ENCODE assay signal across 8 cellular contexts in the genomic region with DNA sequence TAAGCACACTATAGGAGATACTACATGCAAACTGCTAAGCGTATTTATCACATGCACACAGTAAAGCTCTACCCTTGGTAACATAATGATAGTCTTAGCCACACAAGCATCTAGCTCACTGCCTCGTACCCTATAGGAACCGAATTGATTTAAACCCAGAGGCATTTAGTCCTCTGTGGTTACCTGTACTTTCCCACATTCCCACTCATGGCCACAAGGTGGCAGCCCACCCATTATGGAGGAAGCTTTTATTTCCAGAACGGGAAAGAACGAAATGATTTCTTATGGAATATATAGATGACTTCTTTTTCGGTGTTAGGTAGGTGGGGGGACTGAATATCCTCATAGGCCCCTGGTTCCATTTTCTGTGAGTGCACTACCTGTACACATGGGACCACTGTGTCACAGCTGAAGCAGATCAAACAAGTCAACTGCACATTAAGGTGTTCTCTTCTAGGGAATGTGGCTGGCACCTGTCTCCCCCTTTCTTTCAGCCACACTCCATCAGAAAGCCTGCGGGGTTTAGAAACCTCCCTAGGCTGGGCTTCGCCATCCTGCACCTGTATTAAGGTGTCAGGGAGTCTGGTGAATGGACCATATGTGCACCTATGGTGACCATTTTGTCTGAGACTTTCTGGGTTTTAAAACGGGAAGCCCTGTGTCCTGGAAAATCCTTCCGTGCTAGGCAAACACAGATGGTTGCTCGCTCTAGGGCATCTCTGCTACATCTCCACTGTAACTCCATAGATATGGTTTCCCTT.
A peak's percentile ranks its signal among the peaks of the same experiment; 100 is the strongest.
DNase-seq lines count a peak whose midpoint lies in the region; ATAC-seq lines count a peak whose summit lies in the region.

No MANE protein-coding gene starts in this region.

- no peaks in the 10 kb centered on the region for H3K4me1 ChIP-seq in SJCRH30

- POLR2A ChIA-PET in activated naive CD8-positive, alpha-beta T cell treated with anti-CD3 and anti-CD28 coated beads, Interleukin-2, amount 10 ng/mL, durations not matched to agents 7 days and 5 days (lab: Charles Lee): no interaction called here

- H3K36me3 ChIP-seq in SJCRH30: no peaks in the 10 kb centered on the region

- H3K4me1 Mint-ChIP-seq in activated naive CD8-positive, alpha-beta T cell treated with anti-CD3 and anti-CD28 coated beads, Interleukin-2, amount 10 ng/mL, durations not matched to agents 7 days and 5 days: no peaks in the 10 kb centered on the region

- H3K9me3 ChIP-seq in SJCRH30 (replicated peaks): no peaks in the 10 kb centered on the region

- H3K27me3 Mint-ChIP-seq in activated naive CD8-positive, alpha-beta T cell treated with anti-CD3 and anti-CD28 coated beads, Interleukin-2, amount 10 ng/mL, durations not matched to agents 7 days and 5 days: peaks cover 4% of the 10 kb centered on the region

- intact Hi-C loops in left cardiac atrium (cut with DNase I): loop anchor here (5.0 to 10.0 kb wide), 3 partner anchors 207 to 560 kb away; partner anchors contain the start of gene SLIT3 (in 1 of the 2)

- no peak overlapping the region for H3K27ac ChIP-seq in SJCRH30

- DNase-seq in CD1c-positive myeloid dendritic cell (ENCODE audit: extremely low spot score): peak; percentile 60
- peak; percentile 56 for DNase-seq in KBM-7
- DNase-seq in SJCRH30: peak; percentile 50 to 75
- DNase-seq in activated naive CD8-positive, alpha-beta T cell treated with anti-CD3 and anti-CD28 coated beads, Interleukin-2, amount 10 ng/mL, durations not matched to agents 7 days and 5 days: peak; percentile 53
- peak; percentile 76 for DNase-seq in left cardiac atrium
- DNase-seq in retina: peak; percentile 68
- no peak for DNase-seq in DMS153 (lab: John Stamatoyannopoulos, UW)

- ATAC-seq in GM19351 (IDR thresholded peaks at IDR 0.05; ENCODE audit: unreplicated experiment) (peak; percentile 79), left cardiac atrium (peak; percentile 42 to 68)
- no peak for ATAC-seq in activated naive CD8-positive, alpha-beta T cell treated with anti-CD3 and anti-CD28 coated beads, Interleukin-2, amount 10 ng/mL, durations not matched to agents 7 days and 5 days (ENCODE audit: low read depth)

- H3K27me3 ChIP-seq in SJCRH30: peaks cover 8% of the 10 kb centered on the region; the same call in 1 of the 2 replicates

- no peaks in the 10 kb centered on the region for H3K9me3 Mint-ChIP-seq in activated naive CD8-positive, alpha-beta T cell treated with anti-CD3 and anti-CD28 coated beads, Interleukin-2, amount 10 ng/mL, durations not matched to agents 7 days and 5 days

- in situ Hi-C loops in KBM-7 (cut with MboI; ENCODE audit: low pct_unique_long_range_greater_than_20kb, low sequenced_read_pairs): no loop called here

- H3K27ac Mint-ChIP-seq in activated naive CD8-positive, alpha-beta T cell treated with anti-CD3 and anti-CD28 coated beads, Interleukin-2, amount 10 ng/mL, durations not matched to agents 7 days and 5 days: no peak overlapping the region

- no peak overlapping the region for H3K4me3 Mint-ChIP-seq in activated naive CD8-positive, alpha-beta T cell treated with anti-CD3 and anti-CD28 coated beads, Interleukin-2, amount 10 ng/mL, durations not matched to agents 7 days and 5 days

- no peak overlapping the region for H3K4me3 ChIP-seq in SJCRH30

- H3K36me3 Mint-ChIP-seq in activated naive CD8-positive, alpha-beta T cell treated with anti-CD3 and anti-CD28 coated beads, Interleukin-2, amount 10 ng/mL, durations not matched to agents 7 days and 5 days: no peaks in the 10 kb centered on the region
